15 cellular contexts compared by ENCODE assay signal in the genomic region with DNA sequence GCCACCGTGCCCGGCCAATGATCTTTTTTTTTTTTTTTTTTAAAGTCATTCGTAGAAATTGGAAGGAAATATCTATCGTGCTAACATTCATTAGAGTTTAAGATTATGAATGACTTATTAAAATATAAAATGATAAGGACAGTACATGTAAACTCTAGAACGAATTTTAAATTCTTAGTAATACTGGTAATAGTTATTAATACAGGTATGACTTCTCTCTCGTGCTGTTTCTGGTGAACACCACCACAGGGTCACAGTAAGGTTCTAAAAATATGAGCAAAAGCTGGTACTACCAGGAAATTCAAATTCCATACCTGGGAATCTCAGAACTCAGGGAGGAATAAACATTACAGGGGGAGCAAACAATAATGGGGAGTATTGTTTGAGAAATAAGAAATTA. TPM values are rescaled to one million over a fixed set of nuclear protein-coding genes. Genes with fewer than 3 reads are reported as not detected.
DNase-seq lines count a peak whose midpoint lies in the region; ATAC-seq and TF ChIP-seq lines count a peak whose summit lies in the region.
"Had no signal": no experiment of that assay in that cellular context is flagged by ENCODE, and none has a peak within 500 bp of the region (broad histone marks: within the 10 kb centered on the region; RNA-seq: fewer than 3 reads in every experiment).

No MANE protein-coding gene starts in this region.

- no peak overlapping the region for H4K8ac ChIP-seq in neuronal stem cell (ENCODE audit: low read depth, low read length)

- H3K27me3 Mint-ChIP-seq in activated T-cell treated with anti-CD3 and anti-CD28 coated beads, Interleukin-2, amount 50 U/mL, for 4 hours (ENCODE audit: low read depth), result no peaks in the 10 kb centered on the region
- H3K27me3 Mint-ChIP-seq in chondrocyte (ENCODE audit: low read depth), result no peaks in the 10 kb centered on the region

- in situ Hi-C loops in Panc1 (cut with HindIII; ENCODE audit: low pct_unique_long_range_greater_than_20kb, low sequenced_read_pairs) (no loop called here), gastrocnemius medialis (cut with MboI; ENCODE audit: low sequenced_read_pairs in 4 of 4) (no loop called here)

- intact Hi-C loops in Panc1 (cut with micrococcal nuclease; ENCODE audit: unreplicated experiment) (no loop called here), gastrocnemius medialis (cut with DNase I; ENCODE audit: low total_unique reads) (loop anchor here (5.0 kb wide), 1 partner anchor 34 kb away; no protein-coding TSS in a partner anchor)

- H2BK15ac ChIP-seq in neuronal stem cell (ENCODE audit: low read length), result no peak overlapping the region

- no peaks in the 10 kb centered on the region for H3K27me3 ChIP-seq in Panc1 (ENCODE audit: control insufficient read depth, insufficient read depth, low read length)
- H3K27me3 ChIP-seq in gastrocnemius medialis, result no peaks in the 10 kb centered on the region
- no peaks in the 10 kb centered on the region for H3K27me3 ChIP-seq in neuronal stem cell (ENCODE audit: control insufficient read depth in 3 of 3, insufficient read depth in 3 of 3, low read depth in 1 of 3, low read length in 3 of 3)
- H3K27me3 ChIP-seq: upper lobe of right lung had no signal

- H3K36me3 ChIP-seq in Panc1 (ENCODE audit: control insufficient read depth, insufficient read depth, low read length) (no peaks in the 10 kb centered on the region), gastrocnemius medialis (no peaks in the 10 kb centered on the region), neuronal stem cell (replicated peaks in 1 of 2; ENCODE audit: control insufficient read depth in 2 of 2, insufficient read depth in 2 of 2, low read length in 2 of 2) (no peaks in the 10 kb centered on the region)
- H3K36me3 ChIP-seq: upper lobe of right lung had no signal

- H3K23ac ChIP-seq in neuronal stem cell (ENCODE audit: low read depth, low read length, poor library complexity), result no peak overlapping the region

- H3K9me3 Mint-ChIP-seq in activated T-cell treated with anti-CD3 and anti-CD28 coated beads, Interleukin-2, amount 50 U/mL, for 4 hours, result no peaks in the 10 kb centered on the region
- H3K9me3 Mint-ChIP-seq in chondrocyte (ENCODE audit: low read depth), result no peaks in the 10 kb centered on the region
- H3K9me3 Mint-ChIP-seq: nephron progenitor cell had no signal

- no peak overlapping the region for H2BK120ac ChIP-seq in neuronal stem cell (ENCODE audit: low read depth, low read length)

- H3K9ac ChIP-seq in neuronal stem cell (ENCODE audit: low read depth, low read length, poor library complexity), result no peak overlapping the region

- no peak overlapping the region for H3K18ac ChIP-seq in neuronal stem cell (ENCODE audit: low read length)

- TF ChIP-seq CTCF in Panc1 (IDR thresholded peaks at IDR 0.05), result no peak
- TF ChIP-seq CTCF in chondrocyte (IDR thresholded peaks at IDR 0.05), result no peak
- TF ChIP-seq CTCF in gastrocnemius medialis (IDR thresholded peaks at IDR 0.05 in 4 of 5, conservative IDR thresholded peaks at IDR 0.05 in 1 of 5), result no peak

- peak overlapping the region; percentile 49 for H3K27ac ChIP-seq in Panc1 (ENCODE audit: low read length)
- H3K27ac ChIP-seq in gastrocnemius medialis, result peak overlapping the region; percentile 21 to 52 (median 43)
- no peak overlapping the region for H3K27ac ChIP-seq in neuronal stem cell (replicated peaks; ENCODE audit: low read length)
- H3K27ac ChIP-seq: upper lobe of right lung, VCaP had no signal

- ATAC-seq in activated T-cell treated with anti-CD3 and anti-CD28 coated beads, Interleukin-2, amount 50 U/mL, for 4 hours, result no peak
- ATAC-seq in Panc1 (no peak), gastrocnemius medialis (peak; percentile 38 to 70)
- ATAC-seq: upper lobe of right lung had no signal

- no peak overlapping the region for H2BK12ac ChIP-seq in neuronal stem cell (ENCODE audit: low read length)

- H3K9me3 ChIP-seq in Panc1 (ENCODE audit: control insufficient read depth, insufficient read depth, low read depth, low read length) (no peaks in the 10 kb centered on the region), gastrocnemius medialis (no peaks in the 10 kb centered on the region), neuronal stem cell (replicated peaks in 1 of 2; ENCODE audit: control insufficient read depth in 2 of 2, insufficient read depth in 1 of 2, low read depth in 1 of 2, low read length in 2 of 2) (no peaks in the 10 kb centered on the region)
- H3K9me3 ChIP-seq: upper lobe of right lung had no signal

- H3K4me3 Mint-ChIP-seq in activated T-cell treated with anti-CD3 and anti-CD28 coated beads, Interleukin-2, amount 50 U/mL, for 4 hours, result peak overlapping the region; percentile 70
- H3K4me3 Mint-ChIP-seq in chondrocyte (ENCODE audit: unreplicated experiment), result no peak overlapping the region
- H3K4me3 Mint-ChIP-seq: brain, nephron progenitor cell had no signal

- BruUV-seq in Panc1 (replicated peaks; lab: Mats Ljungman, UMichigan), result no TSS peak

- TF ChIP-seq POLR2A in gastrocnemius medialis (IDR thresholded peaks at IDR 0.05), result no peak

- no peak overlapping the region for H3K14ac ChIP-seq in neuronal stem cell (ENCODE audit: low read length)

- no peak overlapping the region for H3K4me3 ChIP-seq in Panc1 (ENCODE audit: low read depth in 2 of 2, low read length in 2 of 2)
- H3K4me3 ChIP-seq in gastrocnemius medialis, result peak overlapping the region in 1 of 4 donors; percentile 17
- no peak overlapping the region for H3K4me3 ChIP-seq in neuronal stem cell (ENCODE audit: low read length in 2 of 2)
- H3K4me3 ChIP-seq: upper lobe of right lung had no signal

- WGBS in neuronal stem cell (ENCODE audit: extremely low coverage in 2 of 2, insufficient read length in 2 of 2, insufficient replicate concordance in 1 of 2), 2 donors, result no CpG with 5 or more reads among the region's 6 CpGs

- H4K91ac ChIP-seq in neuronal stem cell (ENCODE audit: low read depth, low read length, poor library complexity), result no peak overlapping the region

- H2AFZ ChIP-seq in neuronal stem cell (ENCODE audit: low read length), result no peak overlapping the region

- peaks cover 7% of the 10 kb centered on the region for H3K36me3 Mint-ChIP-seq in activated T-cell treated with anti-CD3 and anti-CD28 coated beads, Interleukin-2, amount 50 U/mL, for 4 hours (ENCODE audit: insufficient read depth)
- H3K36me3 Mint-ChIP-seq in chondrocyte (ENCODE audit: low read depth), result no peaks in the 10 kb centered on the region

- H3K27ac Mint-ChIP-seq in chondrocyte (ENCODE audit: unreplicated experiment), result peak overlapping the region; percentile 66
- H3K27ac Mint-ChIP-seq: brain, nephron progenitor cell had no signal

- H3K4ac ChIP-seq in neuronal stem cell (ENCODE audit: low read length), result no peak overlapping the region

- peaks cover 76% of the 10 kb centered on the region for H3K4me1 Mint-ChIP-seq in activated T-cell treated with anti-CD3 and anti-CD28 coated beads, Interleukin-2, amount 50 U/mL, for 4 hours (ENCODE audit: low read depth)
- peaks cover 76% of the 10 kb centered on the region for H3K4me1 Mint-ChIP-seq in chondrocyte (ENCODE audit: low read depth)

- H3K79me1 ChIP-seq in neuronal stem cell (ENCODE audit: low read depth, low read length), result peaks cover 3% of the 10 kb centered on the region

- CTCF ChIA-PET in Panc1 (lab: Charles Lee), result no interaction called here

- H3K4me1 ChIP-seq in Panc1 (ENCODE audit: control insufficient read depth, insufficient read depth, low read length) (peaks cover 67% of the 10 kb centered on the region), gastrocnemius medialis (peaks cover 69 to 79% of the 10 kb centered on the region in 2 donors), neuronal stem cell (ENCODE audit: control insufficient read depth in 2 of 2, insufficient read depth in 1 of 2, low read depth in 1 of 2, low read length in 2 of 2) (peaks cover 3 to 7% of the 10 kb centered on the region in 2 donors)

- no peak for DNase-seq in activated T-cell treated with anti-CD3 and anti-CD28 coated beads, Interleukin-2, amount 50 U/mL, for 4 hours
- no peak for DNase-seq in activated T-cell treated with anti-CD3 and anti-CD28 coated beads, Interleukin-2, amount 50 U/mL, for 48 hours
- DNase-seq in Panc1 (ENCODE audit: low read depth, low spot score) (no peak), chondrocyte (ENCODE audit: low spot score) (no peak), gastrocnemius medialis (no peak), NCI-H1436 treated with DMSO at 0.1 percent for 48 hours (lab: John Stamatoyannopoulos, UW) (no peak), NCI-H2107 treated with DMSO at 0.1 percent for 48 hours (lab: John Stamatoyannopoulos, UW; ENCODE audit: unreplicated experiment) (no peak), neuronal stem cell (ENCODE audit: low spot score) (no peak)
- DNase-seq: NCI-H1694; nephron progenitor cell; right cardiac atrium; stimulated activated CD4-positive, alpha-beta T cell treated with anti-CD3 and anti-CD28 coated beads, Interleukin-4, amount 100 ng/mL, for 24 hours; upper lobe of right lung had no signal

- POLR2A ChIA-PET in Panc1 (lab: Charles Lee), result no interaction called here

- no peak overlapping the region for H3K4me2 ChIP-seq in neuronal stem cell (ENCODE audit: insufficient read depth, low read length, poor library complexity, severe bottlenecking)

- H2AK5ac ChIP-seq in neuronal stem cell (ENCODE audit: low read depth, low read length), result no peak overlapping the region

- H2BK5ac ChIP-seq in neuronal stem cell (ENCODE audit: low read length), result no peak overlapping the region

RNA-seq across cellular contexts. Expression of a gene that starts 26.2 kb away (rescaled TPM):
- total RNA-seq in activated T-cell treated with anti-CD3 and anti-CD28 coated beads, Interleukin-2, amount 50 U/mL, for 4 hours, result 100 to 1,000 TPM; 183 to 213 (median 185) TPM
- 181 TPM for total RNA-seq in Panc1 (2021; ENCODE audit: unreplicated experiment)
- 117 TPM for polyA plus RNA-seq in Panc1 (2012; ENCODE audit: insufficient read length)
- 163 to 274 TPM (median 172 TPM) in 3 replicates for total RNA-seq in chondrocyte
- 100 to 1,000 TPM; 168 to 223 (median 204) TPM for total RNA-seq in gastrocnemius medialis
- polyA plus RNA-seq in neuronal stem cell (2013, experiment 1 of 2), result 49.9 TPM
- polyA plus RNA-seq in neuronal stem cell (2013, experiment 2 of 2), result 50.8 TPM

Comparison
In these comparisons a context has a peak if more than half of its experiments do, and no peak if none do; other contexts are left out.
1. ATAC-seq: peak in gastrocnemius medialis (2 of 2); none in activated T-cell treated with anti-CD3 and anti-CD28 coated beads, Interleukin-2, amount 50 U/mL, for 4 hours (0 of 2) and Panc1 (single experiment).